19 cellular contexts compared by ENCODE assay signal in the genomic region with DNA sequence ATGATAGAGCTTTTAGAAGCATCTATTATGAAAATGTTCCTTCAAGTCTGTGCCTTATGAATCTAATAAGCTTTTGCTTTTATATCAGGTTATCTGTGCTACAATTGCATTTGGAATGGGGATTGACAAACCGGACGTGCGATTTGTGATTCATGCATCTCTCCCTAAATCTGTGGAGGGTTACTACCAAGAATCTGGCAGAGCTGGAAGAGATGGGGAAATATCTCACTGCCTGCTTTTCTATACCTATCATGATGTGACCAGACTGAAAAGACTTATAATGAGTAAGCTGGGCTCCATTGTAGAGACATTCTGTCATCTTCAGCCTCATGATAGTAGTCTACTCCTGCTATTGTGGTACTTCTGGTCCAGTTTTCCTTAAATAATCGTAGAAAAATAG.
DNase-seq lines count a peak whose midpoint lies in the region; ATAC-seq, FAIRE-seq and TF ChIP-seq lines count a peak whose summit lies in the region.
"Had no signal": no experiment of that assay in that cellular context is flagged by ENCODE, and none has a peak within 500 bp of the region (broad histone marks: within the 10 kb centered on the region; RNA-seq: fewer than 3 reads in every experiment).

No MANE protein-coding gene starts in this region.

- H3K4me1 ChIP-seq in body of pancreas (peaks cover 18% of the 10 kb centered on the region), stomach (peaks cover 0 to 7% (median 3%) of the 10 kb centered on the region in 4 donors), neural progenitor cell (no peaks in the 10 kb centered on the region)
- H3K4me1 ChIP-seq: BE2C had no signal

- intact Hi-C loops in body of pancreas (cut with DNase I): no loop called here
- intact Hi-C loops in stomach (cut with DNase I; ENCODE audit: low total_unique reads): no loop called here

- H3K4me1 Mint-ChIP-seq in neural progenitor cell: peaks cover 3% of the 10 kb centered on the region
- H3K4me1 Mint-ChIP-seq: H9 had no signal

- H3K9me3 ChIP-seq in body of pancreas: no peaks in the 10 kb centered on the region
- H3K9me3 ChIP-seq in stomach: no peaks in the 10 kb centered on the region
- H3K9me3 ChIP-seq in neural progenitor cell (ENCODE audit: low read depth): no peaks in the 10 kb centered on the region
- H3K9me3 ChIP-seq: BE2C had no signal

- no peak overlapping the region for H3K27ac Mint-ChIP-seq in neural progenitor cell
- H3K27ac Mint-ChIP-seq: CD4-positive, alpha-beta memory T cell; H9 had no signal

- no peaks in the 10 kb centered on the region for H3F3A ChIP-seq in neural progenitor cell (ENCODE audit: low read depth)

- H3K36me3 ChIP-seq in body of pancreas (replicated peaks in 1 of 2; ENCODE audit: insufficient read depth in 1 of 2, low read depth in 2 of 2) (no peaks in the 10 kb centered on the region), stomach (no peaks in the 10 kb centered on the region), neural progenitor cell (no peaks in the 10 kb centered on the region)

- H2AFZ ChIP-seq in neural progenitor cell (replicated peaks): no peak overlapping the region

- no peak overlapping the region for H3K4me3 Mint-ChIP-seq in neural progenitor cell
- H3K4me3 Mint-ChIP-seq: CD4-positive, alpha-beta memory T cell; H9 had no signal

- H3K27me3 Mint-ChIP-seq in neural progenitor cell (ENCODE audit: insufficient read depth, low read depth): no peaks in the 10 kb centered on the region
- H3K27me3 Mint-ChIP-seq: CD4-positive, alpha-beta memory T cell had no signal

- ATAC-seq in body of pancreas (no peak), GM21526 (IDR thresholded peaks at IDR 0.05; ENCODE audit: low FRiP score, unreplicated experiment) (no peak), GM18861 (IDR thresholded peaks at IDR 0.05; ENCODE audit: unreplicated experiment) (no peak), GM19395 (IDR thresholded peaks at IDR 0.05; ENCODE audit: unreplicated experiment) (no peak)

- 71 to 77% methylated on average over 4 of the region's 4 CpGs for WGBS in body of pancreas, 2 donors
- 67 to 95% (median 75%) methylated on average over 4 of the region's 4 CpGs for WGBS in stomach, 5 donors

- no peak overlapping the region for H3K9ac ChIP-seq in neural progenitor cell

- peaks cover 19% of the 10 kb centered on the region for H3K36me3 Mint-ChIP-seq in neural progenitor cell

- H3K4me3 ChIP-seq in body of pancreas (no peak overlapping the region), stomach (no peak overlapping the region), neural progenitor cell (no peak overlapping the region)

- FAIRE-seq in RCC 7860 (lab: Jason Lieb, UNC): no peak
- FAIRE-seq: A204.1, GM12892, GM19239 had no signal

- no peak for TF ChIP-seq EP300 in stomach (IDR thresholded peaks at IDR 0.05)

- TF ChIP-seq POLR2A in body of pancreas (IDR thresholded peaks at IDR 0.05) (no peak), stomach (IDR thresholded peaks at IDR 0.05) (no peak)

- no peaks in the 10 kb centered on the region for H3K27me3 ChIP-seq in body of pancreas
- no peaks in the 10 kb centered on the region for H3K27me3 ChIP-seq in stomach
- H3K27me3 ChIP-seq in neural progenitor cell: no peaks in the 10 kb centered on the region
- H3K27me3 ChIP-seq: BE2C had no signal

- H4K20me1 ChIP-seq in neural progenitor cell (ENCODE audit: low read depth): no peaks in the 10 kb centered on the region

- peak overlapping the region; percentile 33 to 76 (median 52) for H3K27ac ChIP-seq in body of pancreas
- peak overlapping the region in 4 of 5 donors; percentile 16 to 57 (median 44) for H3K27ac ChIP-seq in stomach
- no peak overlapping the region for H3K27ac ChIP-seq in neural progenitor cell
- H3K27ac ChIP-seq: C4-2B had no signal

- peak; percentile 1 for DNase-seq in RCC 7860 (ENCODE audit: low spot score)
- no peak for DNase-seq in body of pancreas
- DNase-seq in fibroblast of peridontal ligament (ENCODE audit: extremely low read depth): peak; percentile 25
- DNase-seq in stomach: no peak
- no peak for DNase-seq in neural progenitor cell (ENCODE audit: low spot score)
- DNase-seq: BE2C; CD4-positive, alpha-beta memory T cell; DMS153; DND-41; GDM1; GOT3; H9 had no signal

- H3K4me2 ChIP-seq in neural progenitor cell: no peak overlapping the region

- no peaks in the 10 kb centered on the region for H3K79me2 ChIP-seq in neural progenitor cell (ENCODE audit: low read depth)

- TF ChIP-seq CTCF in body of pancreas (IDR thresholded peaks at IDR 0.05) (no peak), stomach (IDR thresholded peaks at IDR 0.05) (no peak), neural progenitor cell (IDR thresholded peaks at IDR 0.05) (no peak)

- no peaks in the 10 kb centered on the region for H3K9me3 Mint-ChIP-seq in neural progenitor cell
- H3K9me3 Mint-ChIP-seq: CD4-positive, alpha-beta memory T cell; H9 had no signal

Comparison
In these comparisons a context has a peak if more than half of its experiments do, and no peak if none do; other contexts are left out.
1. DNase-seq: peak in RCC 7860 (single experiment) and fibroblast of peridontal ligament (single experiment); none in body of pancreas (0 of 4), stomach (single experiment) and neural progenitor cell (single experiment).